In genomic region chr5:82374637-82375036, GRCh38 we compare ENCODE assay signal across 20 cellular contexts.
DNase-seq lines count a peak whose midpoint lies in the region; ATAC-seq lines count a peak whose summit lies in the region.
"Had no signal": no experiment of that assay in that cellular context is flagged by ENCODE, and none has a peak within 500 bp of the region (broad histone marks: within the 10 kb centered on the region; RNA-seq: fewer than 3 reads in every experiment).

No MANE protein-coding gene starts in this region.

- intact Hi-C loops in Right ventricle myocardium inferior (cut with DNase I): no loop called here

- ATAC-seq in GM19025 (IDR thresholded peaks at IDR 0.05; ENCODE audit: low read depth, unreplicated experiment): peak; percentile 64
- ATAC-seq in HG02852 (IDR thresholded peaks at IDR 0.05; ENCODE audit: unreplicated experiment): peak; percentile 75
- ATAC-seq in activated T-helper 17 cell treated with anti-CD3 and anti-CD28 coated beads, Interleukin-2, amount 50 U/mL, for 72 hours (replicated peaks): peak; percentile 90
- ATAC-seq in Right ventricle myocardium inferior: no peak

- H3K27me3 Mint-ChIP-seq in T-helper 1 cell treated with Interleukin-12 subunit alpha and Interleukin-12 subunit beta and Interleukin-4 antibody, amounts not matched to agents 30 μg/mL and 1 μg/mL, for 36 hours (ENCODE audit: low read depth): no peaks in the 10 kb centered on the region
- no peaks in the 10 kb centered on the region for H3K27me3 Mint-ChIP-seq in activated T-helper 17 cell treated with anti-CD3 and anti-CD28 coated beads, Interleukin-2, amount 50 U/mL, for 72 hours
- H3K27me3 Mint-ChIP-seq: activated CD4-positive, alpha-beta memory T cell treated with anti-CD3 and anti-CD28 coated beads for 36 hours had no signal

- peaks cover 47% of the 10 kb centered on the region for H3K9me3 Mint-ChIP-seq in T-helper 1 cell treated with Interleukin-12 subunit alpha and Interleukin-12 subunit beta and Interleukin-4 antibody, amounts not matched to agents 30 μg/mL and 1 μg/mL, for 36 hours
- peaks cover 5% of the 10 kb centered on the region for H3K9me3 Mint-ChIP-seq in activated T-helper 17 cell treated with anti-CD3 and anti-CD28 coated beads, Interleukin-2, amount 50 U/mL, for 72 hours

- no peak for DNase-seq in T-helper 1 cell
- DNase-seq in GOT3 (lab: John Stamatoyannopoulos, UW): no peak
- no peak for DNase-seq in NCI-H146 (lab: John Stamatoyannopoulos, UW)
- DNase-seq in Right ventricle myocardium inferior (ENCODE audit: missing footprints): no peak
- DNase-seq: activated CD4-positive, alpha-beta memory T cell treated with anti-CD3 and anti-CD28 coated beads for 36 hours; activated naive CD8-positive, alpha-beta T cell treated with anti-CD3 and anti-CD28 coated beads, Interleukin-2, amount 10 ng/mL, durations not matched to agents 7 days and 5 days; activated T-cell treated with anti-CD3 and anti-CD28 coated beads, Interleukin-2, amount 50 U/mL, for 4 hours; BE2C; brain microvascular endothelial cell; colonic mucosa; EL; NCI-H1105 treated with DMSO at 0.1 percent for 48 hours; NCI-H524 treated with DMSO at 0.1 percent for 48 hours; Right ventricle myocardium superior; stimulated activated CD4-positive, alpha-beta T cell treated with anti-CD3 and anti-CD28 coated beads, Interleukin-4, amount 100 ng/mL, for 4 hours; substantia nigra had no signal

- peaks cover 46% of the 10 kb centered on the region for H3K36me3 Mint-ChIP-seq in T-helper 1 cell treated with Interleukin-12 subunit alpha and Interleukin-12 subunit beta and Interleukin-4 antibody, amounts not matched to agents 30 μg/mL and 1 μg/mL, for 36 hours (ENCODE audit: low read depth)
- no peaks in the 10 kb centered on the region for H3K36me3 Mint-ChIP-seq in activated T-helper 17 cell treated with anti-CD3 and anti-CD28 coated beads, Interleukin-2, amount 50 U/mL, for 72 hours (ENCODE audit: low read depth)
- H3K36me3 Mint-ChIP-seq: activated CD4-positive, alpha-beta memory T cell treated with anti-CD3 and anti-CD28 coated beads for 36 hours had no signal

- peaks cover 24% of the 10 kb centered on the region for H3K4me1 Mint-ChIP-seq in T-helper 1 cell treated with Interleukin-12 subunit alpha and Interleukin-12 subunit beta and Interleukin-4 antibody, amounts not matched to agents 30 μg/mL and 1 μg/mL, for 36 hours (ENCODE audit: low read depth)
- H3K4me1 Mint-ChIP-seq in activated T-helper 17 cell treated with anti-CD3 and anti-CD28 coated beads, Interleukin-2, amount 50 U/mL, for 72 hours: peaks cover 22% of the 10 kb centered on the region

- H3K27ac Mint-ChIP-seq in T-helper 1 cell treated with Interleukin-12 subunit alpha and Interleukin-12 subunit beta and Interleukin-4 antibody, amounts not matched to agents 30 μg/mL and 1 μg/mL, for 36 hours: peak overlapping the region; percentile 84
- peak overlapping the region; percentile 72 for H3K27ac Mint-ChIP-seq in activated T-helper 17 cell treated with anti-CD3 and anti-CD28 coated beads, Interleukin-2, amount 50 U/mL, for 72 hours
- H3K27ac Mint-ChIP-seq: activated CD4-positive, alpha-beta memory T cell treated with anti-CD3 and anti-CD28 coated beads for 36 hours; activated naive CD8-positive, alpha-beta T cell treated with anti-CD3 and anti-CD28 coated beads, Interleukin-2, amount 10 ng/mL, durations not matched to agents 7 days and 5 days had no signal

- H3K4me3 Mint-ChIP-seq in T-helper 1 cell treated with Interleukin-12 subunit alpha and Interleukin-12 subunit beta and Interleukin-4 antibody, amounts not matched to agents 30 μg/mL and 1 μg/mL, for 36 hours: no peak overlapping the region
- H3K4me3 Mint-ChIP-seq in activated T-helper 17 cell treated with anti-CD3 and anti-CD28 coated beads, Interleukin-2, amount 50 U/mL, for 72 hours: no peak overlapping the region
- H3K4me3 Mint-ChIP-seq: activated CD4-positive, alpha-beta memory T cell treated with anti-CD3 and anti-CD28 coated beads for 36 hours; activated naive CD8-positive, alpha-beta T cell treated with anti-CD3 and anti-CD28 coated beads, Interleukin-2, amount 10 ng/mL, durations not matched to agents 7 days and 5 days; activated T-cell treated with anti-CD3 and anti-CD28 coated beads, Interleukin-2, amount 50 U/mL, for 4 hours had no signal
